Comparison of ENCODE assay signal across 24 cellular contexts in genomic region chr22:17823226-17823625, GRCh38.
"Had no signal": no experiment of that assay in that cellular context is flagged by ENCODE, and none has a peak within 500 bp of the region (broad histone marks: within the 10 kb centered on the region; RNA-seq: fewer than 3 reads in every experiment).

No MANE protein-coding gene starts in this region.

- H3K4me3 ChIP-seq: hepatocyte, left ventricle myocardium inferior, lung, pancreas, prostate gland, skin epidermis, thoracic aorta, tibial artery, upper lobe of right lung had no signal

- H3K27me3 Mint-ChIP-seq: memory B cell; naive thymus-derived CD8-positive, alpha-beta T cell; stimulated activated naive CD8-positive, alpha-beta T cell treated with anti-CD3 and anti-CD28 coated beads, Interleukin-15, amount 100 ng/mL, for 72 hours had no signal

- H3K9me3 Mint-ChIP-seq: memory B cell; naive thymus-derived CD8-positive, alpha-beta T cell; nephron; neural crest cell; stimulated activated naive CD8-positive, alpha-beta T cell treated with anti-CD3 and anti-CD28 coated beads, Interleukin-15, amount 100 ng/mL, for 72 hours had no signal

- H3K4me1 ChIP-seq: pancreas, prostate gland, tibial artery, upper lobe of right lung had no signal

- H3K27ac Mint-ChIP-seq: memory B cell; naive thymus-derived CD8-positive, alpha-beta T cell; nephron; stimulated activated naive CD8-positive, alpha-beta T cell treated with anti-CD3 and anti-CD28 coated beads, Interleukin-15, amount 100 ng/mL, for 72 hours had no signal

- ATAC-seq: naive thymus-derived CD8-positive, alpha-beta T cell; pancreas; sciatic nerve; stimulated activated naive CD8-positive, alpha-beta T cell treated with anti-CD3 and anti-CD28 coated beads, Interleukin-15, amount 100 ng/mL, for 72 hours; upper lobe of right lung had no signal

- H3K4me3 Mint-ChIP-seq: memory B cell; naive thymus-derived CD8-positive, alpha-beta T cell; nephron; neural crest cell; stimulated activated naive CD8-positive, alpha-beta T cell treated with anti-CD3 and anti-CD28 coated beads, Interleukin-15, amount 100 ng/mL, for 72 hours had no signal

- DNase-seq: islet precursor cell; left ventricle myocardium inferior; naive thymus-derived CD8-positive, alpha-beta T cell; posterior cingulate gyrus; retina; stimulated activated CD4-positive, alpha-beta T cell treated with anti-CD3 and anti-CD28 coated beads, Interleukin-12 subunit alpha, Interleukin-12 subunit beta, amount 100 ng/mL, for 4 hours; stimulated activated CD4-positive, alpha-beta T cell treated with anti-CD3 and anti-CD28 coated beads, Interleukin-15, amount 100 ng/mL, for 24 hours; stimulated activated CD4-positive, alpha-beta T cell treated with anti-CD3 and anti-CD28 coated beads, Interleukin-2, amount 100 ng/mL, for 24 hours; stimulated activated CD4-positive, alpha-beta T cell treated with anti-CD3 and anti-CD28 coated beads, Interleukin-4, amount 100 ng/mL, for 1 hour; stimulated activated naive CD4-positive, alpha-beta T cell treated with Interleukin-2 at 50 U/mL for 16 hours; stimulated activated naive CD8-positive, alpha-beta T cell treated with anti-CD3 and anti-CD28 coated beads, Interleukin-15, amount 100 ng/mL, for 72 hours; tibial artery; trophoblast cell; upper lobe of right lung had no signal

- H3K27me3 ChIP-seq: hepatocyte, pancreas, tibial artery, upper lobe of right lung had no signal

- H3K4me1 Mint-ChIP-seq: memory B cell; naive thymus-derived CD8-positive, alpha-beta T cell; nephron; stimulated activated naive CD8-positive, alpha-beta T cell treated with anti-CD3 and anti-CD28 coated beads, Interleukin-15, amount 100 ng/mL, for 72 hours had no signal

- H3K9me3 ChIP-seq: left ventricle myocardium inferior, pancreas, prostate gland, thoracic aorta, tibial artery, upper lobe of right lung had no signal

- H3K27ac ChIP-seq: hepatocyte, pancreas, prostate gland, skin epidermis, thoracic aorta, tibial artery, upper lobe of right lung had no signal
